25 cellular contexts compared by ENCODE assay signal in genomic region chr12:11961686-11962085, GRCh38.
"Had no signal": no experiment of that assay in that cellular context is flagged by ENCODE, and none has a peak within 500 bp of the region (broad histone marks: within the 10 kb centered on the region; RNA-seq: fewer than 3 reads in every experiment).

No MANE protein-coding gene starts in this region.

- H3K36me3 Mint-ChIP-seq: mesothelial cell of epicardium; naive B cell; natural killer cell treated with Interleukin-12 subunit alpha and Interleukin-12 subunit beta and Interleukin-15 and Interleukin-18, amount 100 ng/mL, for 72 hours; stimulated activated effector memory CD8-positive, alpha-beta T cell treated with anti-CD3 and anti-CD28 coated beads, Interleukin-12 subunit alpha, Interleukin-12 subunit beta, amount 100 ng/mL, for 72 hours; type B pancreatic cell had no signal

- H3K27ac Mint-ChIP-seq: effector memory CD8-positive, alpha-beta T cell; mesothelial cell of epicardium; naive B cell; natural killer cell treated with Interleukin-12 subunit alpha and Interleukin-12 subunit beta and Interleukin-15 and Interleukin-18, amount 100 ng/mL, for 72 hours; stimulated activated effector memory CD8-positive, alpha-beta T cell treated with anti-CD3 and anti-CD28 coated beads, Interleukin-12 subunit alpha, Interleukin-12 subunit beta, amount 100 ng/mL, for 72 hours; type B pancreatic cell had no signal

- H3K9me3 ChIP-seq: gastrocnemius medialis, lower lobe of right lung, mucosa of descending colon, ovary, psoas muscle, thyroid gland had no signal

- H3K4me1 ChIP-seq: gastrocnemius medialis, lower lobe of right lung, psoas muscle, sigmoid colon had no signal

- DNase-seq: cortex of kidney; effector memory CD8-positive, alpha-beta T cell; gastrocnemius medialis; left ventricle myocardium superior; lower lobe of right lung; mucosa of descending colon; naive B cell; nucleus accumbens; ovary; posterior cingulate gyrus; psoas muscle; right cardiac atrium; sigmoid colon; stimulated activated CD4-positive, alpha-beta T cell treated with anti-CD3 and anti-CD28 coated beads, Interleukin-2, amount 100 ng/mL, for 24 hours; stimulated activated CD4-positive, alpha-beta T cell treated with anti-CD3 and anti-CD28 coated beads, Interleukin-4, amount 100 ng/mL, for 24 hours; stimulated activated naive CD4-positive, alpha-beta T cell treated with Interleukin-2 at 50 U/mL for 16 hours; stomach; thyroid gland had no signal

- H3K4me3 ChIP-seq: gastrocnemius medialis, lower lobe of right lung, mucosa of descending colon, ovary, psoas muscle, sigmoid colon, stomach, thyroid gland had no signal

- H3K4me3 Mint-ChIP-seq: effector memory CD8-positive, alpha-beta T cell; mesothelial cell of epicardium; naive B cell; natural killer cell treated with Interleukin-12 subunit alpha and Interleukin-12 subunit beta and Interleukin-15 and Interleukin-18, amount 100 ng/mL, for 72 hours; neural crest cell; stimulated activated effector memory CD8-positive, alpha-beta T cell treated with anti-CD3 and anti-CD28 coated beads, Interleukin-12 subunit alpha, Interleukin-12 subunit beta, amount 100 ng/mL, for 72 hours; type B pancreatic cell had no signal

- H3K27me3 ChIP-seq: gastrocnemius medialis, ovary, sigmoid colon, stomach, thyroid gland had no signal

- ATAC-seq: effector memory CD8-positive, alpha-beta T cell; gastrocnemius medialis; left ventricle myocardium superior; lower lobe of right lung; mucosa of descending colon; natural killer cell treated with Interleukin-12 subunit alpha and Interleukin-12 subunit beta and Interleukin-15 and Interleukin-18, amount 100 ng/mL, for 72 hours; psoas muscle; right cardiac atrium; stimulated activated effector memory CD8-positive, alpha-beta T cell treated with anti-CD3 and anti-CD28 coated beads, Interleukin-12 subunit alpha, Interleukin-12 subunit beta, amount 100 ng/mL, for 72 hours had no signal

- FAIRE-seq: keratinocyte, urothelium cell line had no signal

- H3K4me1 Mint-ChIP-seq: mesothelial cell of epicardium had no signal

- H3K36me3 ChIP-seq: gastrocnemius medialis, lower lobe of right lung, ovary, sigmoid colon, stomach, thyroid gland had no signal

- H3K9me3 Mint-ChIP-seq: effector memory CD8-positive, alpha-beta T cell; mesothelial cell of epicardium; neural crest cell had no signal

- H3K27ac ChIP-seq: gastrocnemius medialis, lower lobe of right lung, ovary, psoas muscle, sigmoid colon, stomach, thyroid gland had no signal
